In the genomic region with DNA sequence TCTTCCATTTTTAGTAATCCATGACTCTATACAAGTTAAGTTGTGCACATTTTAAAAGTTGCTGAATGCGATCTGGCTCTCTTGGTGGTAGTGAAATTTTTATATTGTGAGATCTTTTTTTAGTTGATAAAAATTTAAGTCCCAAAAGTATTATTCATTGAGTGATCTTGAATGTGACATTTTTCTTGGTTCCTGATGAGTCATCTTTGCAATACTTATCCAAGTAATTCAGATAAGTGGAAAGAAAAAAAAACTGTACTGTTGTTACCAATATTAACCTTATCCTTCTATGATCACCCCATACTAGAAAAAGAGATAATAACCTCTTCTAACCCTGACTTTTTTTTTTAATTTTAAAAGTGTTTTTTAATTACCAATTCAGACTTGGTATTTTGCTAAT, we compare ENCODE assay signal across 1 cellular context.
TF ChIP-seq lines count a peak whose summit lies in the region.

No MANE protein-coding gene starts in this region.

TF ChIP-seq in A549, 52 proteins besides CTCF, POLR2A, EP300 and RAD21:
- TF ChIP-seq JUNB (IDR thresholded peaks at IDR 0.05) (no peak), NR3C1 (IDR thresholded peaks at IDR 0.05) (no peak), CBX2 (IDR thresholded peaks at IDR 0.05; ENCODE audit: borderline replicate concordance, low read depth) (no peak), ZFP36 (IDR thresholded peaks at IDR 0.05; ENCODE audit: borderline replicate concordance, partially characterized antibody) (no peak), FOSL2 (IDR thresholded peaks at IDR 0.05) (no peak), FOSL2 (CRISPR knock-in tag; IDR thresholded peaks at IDR 0.05) (peak; percentile 64)
- TF ChIP-seq, protein P1, sequence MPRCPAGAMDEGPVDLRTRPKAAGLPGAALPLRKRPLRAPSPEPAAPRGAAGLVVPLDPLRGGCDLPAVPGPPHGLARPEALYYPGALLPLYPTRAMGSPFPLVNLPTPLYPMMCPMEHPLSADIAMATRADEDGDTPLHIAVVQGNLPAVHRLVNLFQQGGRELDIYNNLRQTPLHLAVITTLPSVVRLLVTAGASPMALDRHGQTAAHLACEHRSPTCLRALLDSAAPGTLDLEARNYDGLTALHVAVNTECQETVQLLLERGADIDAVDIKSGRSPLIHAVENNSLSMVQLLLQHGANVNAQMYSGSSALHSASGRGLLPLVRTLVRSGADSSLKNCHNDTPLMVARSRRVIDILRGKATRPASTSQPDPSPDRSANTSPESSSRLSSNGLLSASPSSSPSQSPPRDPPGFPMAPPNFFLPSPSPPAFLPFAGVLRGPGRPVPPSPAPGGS (IDR thresholded peaks at IDR 0.05) = no peak
